In genomic region chr16:46789499-46790414, GRCh38 we compare ENCODE assay signal across 8 cellular contexts. TPM values are rescaled to one million over a fixed set of nuclear protein-coding genes. Genes with fewer than 3 reads are reported as not detected.
A peak's percentile ranks its signal among the peaks of the same experiment; 100 is the strongest.
DNase-seq lines count a peak whose midpoint lies in the region; ATAC-seq, FAIRE-seq and TF ChIP-seq lines count a peak whose summit lies in the region.

No MANE protein-coding gene starts in this region.

- TF ChIP-seq CTCF in ovary (IDR thresholded peaks at IDR 0.05): no peak
- no peak for TF ChIP-seq CTCF in thoracic aorta (IDR thresholded peaks at IDR 0.05)

- peak; percentile 73 for DNase-seq in Ammon's horn (ENCODE audit: low spot score)
- DNase-seq in GM19239 (ENCODE audit: insufficient read length, low spot score): peak; percentile 69
- peak; percentile 64 to 71 for DNase-seq in SJSA1 (ENCODE audit: low read depth in 1 of 2, low spot score in 2 of 2)
- peak; percentile 75 for DNase-seq in activated naive CD4-positive, alpha-beta T cell treated with anti-CD3 and anti-CD28 coated beads, Interleukin-2, amount 50 U/mL, for 16 hours
- peak; percentile 12 for DNase-seq in glomerular visceral epithelial cell (ENCODE audit: extremely low spot score)
- DNase-seq in ovary: peak; percentile 77 to 87 (median 86)
- DNase-seq in thoracic aorta (ENCODE audit: low spot score): peak; percentile 19

- 4 to 7% (median 5%) methylated on average over 34 to 43 of the region's 43 CpGs for WGBS in ovary, 3 donors

- peak overlapping the region; percentile 59 for H3K27ac ChIP-seq in SJSA1
- H3K27ac ChIP-seq in ovary: no peak overlapping the region
- H3K27ac ChIP-seq in thoracic aorta: peak overlapping the region; percentile 38 to 62

- no peak for TF ChIP-seq POLR2A in ovary (IDR thresholded peaks at IDR 0.05)

- H3K4me3 ChIP-seq in SJSA1 (peak overlapping the region; percentile 47), ovary (peak overlapping the region; percentile 74), thoracic aorta (peak overlapping the region; percentile 96)

- intact Hi-C loops in ovary (cut with DNase I): no loop called here

- peak; percentile 89 for FAIRE-seq in GM19239 (lab: Jason Lieb, UNC)

- H3K9me3 ChIP-seq in SJSA1 (replicated peaks): no peaks in the 10 kb centered on the region
- H3K9me3 ChIP-seq in ovary: no peaks in the 10 kb centered on the region
- peaks cover 2% of the 10 kb centered on the region for H3K9me3 ChIP-seq in thoracic aorta

- peak; percentile 89 for ATAC-seq in HG03432 (IDR thresholded peaks at IDR 0.05; ENCODE audit: unreplicated experiment)
- ATAC-seq in thoracic aorta (ENCODE audit: insufficient number of reproducible peaks, low FRiP score, low read depth): peak; percentile 81

- no peaks in the 10 kb centered on the region for H3K36me3 ChIP-seq in SJSA1
- H3K36me3 ChIP-seq in ovary: no peaks in the 10 kb centered on the region
- H3K36me3 ChIP-seq in thoracic aorta: no peaks in the 10 kb centered on the region

- no peak for TF ChIP-seq EP300 in ovary (IDR thresholded peaks at IDR 0.05)

- H3K27me3 ChIP-seq in SJSA1 (replicated peaks): no peaks in the 10 kb centered on the region
- H3K27me3 ChIP-seq in ovary: no peaks in the 10 kb centered on the region
- H3K27me3 ChIP-seq in thoracic aorta (replicated peaks; ENCODE audit: insufficient read depth): no peaks in the 10 kb centered on the region

- peaks cover 23% of the 10 kb centered on the region for H3K4me1 ChIP-seq in SJSA1 (replicated peaks)
- peaks cover 2% of the 10 kb centered on the region for H3K4me1 ChIP-seq in ovary (ENCODE audit: insufficient read depth)
- H3K4me1 ChIP-seq in thoracic aorta (ENCODE audit: control insufficient read depth in 1 of 2, low read depth in 2 of 2): no peaks in the 10 kb centered on the region

RNA-seq across cellular contexts. Expression of gene C16orf87, which starts 41.2 kb away (rescaled TPM):
- 33.9 and 37.2 TPM in 2 replicates for total RNA-seq in SJSA1 (2014; rRNA removed; shearing (Covaris generic))
- total RNA-seq in ovary (1 to 10 TPM; 4.5 to 5.7 (median 5.1) TPM), thoracic aorta (1 to 10 TPM; 6.9 to 8.8 TPM)
- 1 to 10 TPM; 4.0 to 7.6 TPM for polyA plus RNA-seq in ovary

RNA-seq across cellular contexts. Expression of gene MYLK3, which starts 41.6 kb away (rescaled TPM):
- total RNA-seq in SJSA1 (2014; rRNA removed; shearing (Covaris generic)): 0.13 TPM in 1 of 2 replicates, not detected in the other
- total RNA-seq in ovary (1 to 10 TPM in 2 of 7 donors, under 1 TPM in 5; 0.24 to 2.0 (median 0.79) TPM), thoracic aorta (1 to 10 TPM in 1 of 2 donors, under 1 TPM in 1; 0.14 to 3.0 TPM)
- polyA plus RNA-seq in ovary: under 1 TPM; 0.25 to 0.60 TPM

Comparison
In these comparisons a context has a peak if more than half of its experiments do, and no peak if none do; other contexts are left out.
1. DNase-seq: peak in every context shown above with its lines; median percentile 86 in ovary; 75 in activated naive CD4-positive, alpha-beta T cell treated with anti-CD3 and anti-CD28 coated beads, Interleukin-2, amount 50 U/mL, for 16 hours; 73 in Ammon's horn; 69 in GM19239; 68 in SJSA1; 19 in thoracic aorta; 12 in glomerular visceral epithelial cell.
2. H3K27ac ChIP-seq: peak in SJSA1 (single experiment) and thoracic aorta (2 of 2); none in ovary (0 of 2).
3. Peak in every context shown above with its lines, with median percentiles within 50 percentile points of each other: H3K4me3 ChIP-seq.